ENCODE assay signal across 23 cellular contexts in genomic region chr3:151943539-151943938, GRCh38.
"Had no signal": no experiment of that assay in that cellular context is flagged by ENCODE, and none has a peak within 500 bp of the region (broad histone marks: within the 10 kb centered on the region; RNA-seq: fewer than 3 reads in every experiment).

No MANE protein-coding gene starts in this region.

- H3K4me1 ChIP-seq: esophagus muscularis mucosa, gastrocnemius medialis, heart right ventricle, left lung, lower lobe of right lung had no signal

- H3K36me3 ChIP-seq: esophagus muscularis mucosa, gastrocnemius medialis, heart right ventricle, left lung, lower lobe of right lung had no signal

- H3K27ac ChIP-seq: coronary artery, dorsolateral prefrontal cortex, esophagus muscularis mucosa, gastrocnemius medialis, heart right ventricle, left lung, lower lobe of right lung had no signal

- FAIRE-seq: colon, endothelial cell of umbilical vein, islet of Langerhans, keratinocyte had no signal

- H3K27me3 ChIP-seq: dorsolateral prefrontal cortex, esophagus muscularis mucosa, gastrocnemius medialis, heart right ventricle, left lung had no signal

- ATAC-seq: gastrocnemius medialis; heart right ventricle; left cardiac atrium; left lung; left ventricle myocardium superior; lower lobe of right lung; naive thymus-derived CD4-positive, alpha-beta T cell had no signal

- H3K4me3 ChIP-seq: coronary artery, dorsolateral prefrontal cortex, esophagus muscularis mucosa, gastrocnemius medialis, heart right ventricle, left lung, lower lobe of right lung had no signal

- H3K9me3 ChIP-seq: esophagus muscularis mucosa, gastrocnemius medialis, heart right ventricle, left lung, lower lobe of right lung had no signal

- DNase-seq: dermis blood vessel endothelial cell; dorsolateral prefrontal cortex; effector CD4-positive, alpha-beta T cell; effector memory CD4-positive, alpha-beta T cell; foreskin fibroblast; foreskin melanocyte; gastrocnemius medialis; glutamatergic neuron; head of caudate nucleus; heart right ventricle; hippocampal formation; left cardiac atrium; left lung; left ventricle myocardium superior; lower lobe of right lung; mesenchymal stem cell; naive thymus-derived CD4-positive, alpha-beta T cell had no signal
